In genomic region chr10:103969436-103969835, GRCh38 we compare ENCODE assay signal across 8 cellular contexts. TPM values are rescaled to one million over a fixed set of nuclear protein-coding genes. Genes with fewer than 3 reads are reported as not detected.
DNase-seq lines count a peak whose midpoint lies in the region; ATAC-seq and TF ChIP-seq lines count a peak whose summit lies in the region.

No MANE protein-coding gene starts in this region.

- no peaks in the 10 kb centered on the region for H3K27me3 Mint-ChIP-seq in stimulated activated naive CD8-positive, alpha-beta T cell treated with anti-CD3 and anti-CD28 coated beads, Interleukin-15, Interleukin-2, amounts not matched to agents 100 ng/mL and 50 ng/mL, for 24 hours
- peaks cover 8% of the 10 kb centered on the region for H3K27me3 Mint-ChIP-seq in brain

- H3K4me1 ChIP-seq in mesodermal cell (ENCODE audit: control insufficient read depth, insufficient read depth, low read length, poor library complexity, severe bottlenecking) = no peaks in the 10 kb centered on the region

- no peak overlapping the region for H3K27ac ChIP-seq in mesodermal cell (ENCODE audit: low read depth, low read length, severe bottlenecking)

- no peak for TF ChIP-seq CTCF in brain (conservative IDR thresholded peaks at IDR 0.05)

- no peaks in the 10 kb centered on the region for H3K36me3 ChIP-seq in mesodermal cell (ENCODE audit: control insufficient read depth, insufficient read depth, low read length)

- H3K27ac Mint-ChIP-seq in stimulated activated naive CD8-positive, alpha-beta T cell treated with anti-CD3 and anti-CD28 coated beads, Interleukin-15, Interleukin-2, amounts not matched to agents 100 ng/mL and 50 ng/mL, for 24 hours = peak overlapping the region; percentile 54
- H3K27ac Mint-ChIP-seq in brain = peak overlapping the region; percentile 20 to 87 (median 36)

- H3K36me3 Mint-ChIP-seq in stimulated activated naive CD8-positive, alpha-beta T cell treated with anti-CD3 and anti-CD28 coated beads, Interleukin-15, Interleukin-2, amounts not matched to agents 100 ng/mL and 50 ng/mL, for 24 hours (ENCODE audit: low read depth) = peaks cover 4% of the 10 kb centered on the region
- peaks cover 19% of the 10 kb centered on the region for H3K36me3 Mint-ChIP-seq in brain

- DNase-seq in stimulated activated naive CD8-positive, alpha-beta T cell treated with anti-CD3 and anti-CD28 coated beads, Interleukin-15, Interleukin-2, amounts not matched to agents 100 U/mL and 50 U/mL, for 24 hours = no peak
- DNase-seq in NCI-H1105 (lab: John Stamatoyannopoulos, UW) (no peak), HUDEP-2 (lab: John Stamatoyannopoulos, UW; ENCODE audit: unreplicated experiment in 76 of 76) (no peak), G401 (ENCODE audit: low spot score) (no peak)
- no peak for DNase-seq in stimulated activated CD4-positive, alpha-beta T cell treated with anti-CD3 and anti-CD28 coated beads, Interleukin-15, amount 100 ng/mL, for 24 hours

- peak overlapping the region; percentile 94 for H3K4me3 Mint-ChIP-seq in stimulated activated naive CD8-positive, alpha-beta T cell treated with anti-CD3 and anti-CD28 coated beads, Interleukin-15, Interleukin-2, amounts not matched to agents 100 ng/mL and 50 ng/mL, for 24 hours
- H3K4me3 Mint-ChIP-seq in brain = peak overlapping the region; percentile 94 to 98 (median 96)

- 78 to 80% methylated on average over 2 of the region's 4 CpGs for WGBS in mesodermal cell (ENCODE audit: insufficient coverage in 2 of 2), 2 experiments

- in situ Hi-C loops in G401 (cut with HindIII; ENCODE audit: low sequenced_read_pairs) = no loop called here

- ATAC-seq in stimulated activated naive CD8-positive, alpha-beta T cell treated with anti-CD3 and anti-CD28 coated beads, Interleukin-15, Interleukin-2, amounts not matched to agents 100 U/mL and 50 U/mL, for 24 hours = no peak

- H3K4me3 ChIP-seq in mesodermal cell (ENCODE audit: extremely low read depth, insufficient read depth, low read length, poor library complexity, severe bottlenecking) = peak overlapping the region; percentile 21

- no peaks in the 10 kb centered on the region for H3K9me3 Mint-ChIP-seq in stimulated activated naive CD8-positive, alpha-beta T cell treated with anti-CD3 and anti-CD28 coated beads, Interleukin-15, Interleukin-2, amounts not matched to agents 100 ng/mL and 50 ng/mL, for 24 hours
- H3K9me3 Mint-ChIP-seq in brain = peaks cover 0 to 5% (median 3%) of the 10 kb centered on the region in 5 experiments

- H3K4me1 Mint-ChIP-seq in stimulated activated naive CD8-positive, alpha-beta T cell treated with anti-CD3 and anti-CD28 coated beads, Interleukin-15, Interleukin-2, amounts not matched to agents 100 ng/mL and 50 ng/mL, for 24 hours (ENCODE audit: low read depth) = peaks cover 63% of the 10 kb centered on the region
- peaks cover 64% of the 10 kb centered on the region for H3K4me1 Mint-ChIP-seq in brain

- H3K9me3 ChIP-seq in mesodermal cell (ENCODE audit: control insufficient read depth, low read length) = no peaks in the 10 kb centered on the region

RNA-seq across cellular contexts. Expression of gene SLK, which starts 2.5 kb away (rescaled TPM):
- polyA plus RNA-seq in brain (ENCODE audit: insufficient read depth, low read depth, low replicate concordance) = 4.3 TPM
- polyA plus RNA-seq in mesodermal cell (2013, experiment 1 of 2) = 23.1 TPM
- polyA plus RNA-seq in mesodermal cell (2013, experiment 2 of 2) = 27.5 TPM
- 33.2 and 38.0 TPM in 2 replicates for total RNA-seq in G401 (2014; rRNA removed; shearing (Covaris generic))

RNA-seq across cellular contexts. Expression of gene STN1, which starts 51.5 kb away (rescaled TPM):
- 16.9 TPM for polyA plus RNA-seq in brain (ENCODE audit: insufficient read depth, low read depth, low replicate concordance)
- polyA plus RNA-seq in mesodermal cell (2013, experiment 1 of 2) = 26.8 TPM
- 30.0 TPM for polyA plus RNA-seq in mesodermal cell (2013, experiment 2 of 2)
- total RNA-seq in G401 (2014; rRNA removed; shearing (Covaris generic)) = 24.1 and 28.7 TPM in 2 replicates
